In genomic region chr12:96513681-96514080, GRCh38 we compare ENCODE assay signal across 14 cellular contexts. TPM values are rescaled to one million over a fixed set of nuclear protein-coding genes. Genes with fewer than 3 reads are reported as not detected.
DNase-seq lines count a peak whose midpoint lies in the region; ATAC-seq, FAIRE-seq and TF ChIP-seq lines count a peak whose summit lies in the region.
"Had no signal": no experiment of that assay in that cellular context is flagged by ENCODE, and none has a peak within 500 bp of the region (broad histone marks: within the 10 kb centered on the region; RNA-seq: fewer than 3 reads in every experiment).

No MANE protein-coding gene starts in this region.

- TF ChIP-seq POLR2A in GM12892 (IDR thresholded peaks at IDR 0.05; ENCODE audit: low read depth, low read length) = no peak

- no peak overlapping the region for H3K4me3 Mint-ChIP-seq in endothelial cell (ENCODE audit: unreplicated experiment)
- H3K4me3 Mint-ChIP-seq: CD8-positive, alpha-beta memory T cell; H9 had no signal

- H2AFZ ChIP-seq in GM23248 = peak overlapping the region; percentile 88
- H2AFZ ChIP-seq: PC-9 had no signal

- H3K9me3 ChIP-seq in GM23248 (ENCODE audit: low read depth) (no peaks in the 10 kb centered on the region), subcutaneous abdominal adipose tissue (ENCODE audit: control insufficient read depth in 5 of 5, low read length in 5 of 5) (no peaks in the 10 kb centered on the region), psoas muscle (no peaks in the 10 kb centered on the region)

- H4K20me1 ChIP-seq in GM23248 (ENCODE audit: insufficient read depth) = no peaks in the 10 kb centered on the region

- in situ Hi-C loops in GM23248 (cut with MboI) = loop anchor here (25.0 kb wide), 1 partner anchor 301 kb away; no protein-coding TSS in a partner anchor

- WGBS in GM23248 (ENCODE audit: low coverage in 1 of 2, low lambda C conversion rate in 2 of 2, missing lambda C conversion rate in 2 of 2), 2 experiments = 48 to 54% methylated on average over 4 of the region's 4 CpGs
- 59 to 65% (median 62%) methylated on average over 4 of the region's 4 CpGs for WGBS in psoas muscle, 3 donors

- H3K27ac ChIP-seq in GM23248 (0 out of 2 replicates have a peak overlapping the region, but pooled peaks have one; percentile 1), subcutaneous abdominal adipose tissue (ENCODE audit: low read depth, low read length) (peak overlapping the region; percentile 9), psoas muscle (no peak overlapping the region)
- H3K27ac ChIP-seq: PC-9 had no signal

- H3K9ac ChIP-seq in GM23248 = no peak overlapping the region
- no peak overlapping the region for H3K9ac ChIP-seq in subcutaneous abdominal adipose tissue (ENCODE audit: low read length in 5 of 5)

- no peak for TF ChIP-seq CTCF in endothelial cell (IDR thresholded peaks at IDR 0.05; ENCODE audit: unreplicated experiment)
- TF ChIP-seq CTCF in psoas muscle (IDR thresholded peaks at IDR 0.05) = no peak

- intact Hi-C loops in psoas muscle (cut with DNase I) = loop anchor here (5.0 to 10.0 kb wide), 3 partner anchors 109 to 449 kb away; partner anchors contain the start of gene CDK17 (in 1 of the 2)

- no peaks in the 10 kb centered on the region for H3K27me3 Mint-ChIP-seq in endothelial cell (ENCODE audit: unreplicated experiment)
- H3K27me3 Mint-ChIP-seq: CD8-positive, alpha-beta memory T cell had no signal

- peaks cover 20% of the 10 kb centered on the region for H3K4me1 Mint-ChIP-seq in endothelial cell (ENCODE audit: unreplicated experiment)

- H3K4me2 ChIP-seq in GM23248 (ENCODE audit: unreplicated experiment) = peak overlapping the region; percentile 46
- H3K4me2 ChIP-seq: PC-9 had no signal

- peaks cover 15% of the 10 kb centered on the region for H3K4me1 ChIP-seq in GM23248 (ENCODE audit: insufficient read depth)
- H3K4me1 ChIP-seq in subcutaneous abdominal adipose tissue (ENCODE audit: control insufficient read depth in 5 of 5, insufficient read depth in 5 of 5, low read length in 5 of 5) = peaks cover 0 to 24% (median 13%) of the 10 kb centered on the region in 5 donors
- no peaks in the 10 kb centered on the region for H3K4me1 ChIP-seq in psoas muscle

- peak; percentile 44 for DNase-seq in GM23248
- DNase-seq in endothelial cell (ENCODE audit: low spot score) = no peak
- DNase-seq in left kidney (ENCODE audit: low read depth, low spot score) = peak; percentile 45
- no peak for DNase-seq in NCI-H226
- no peak for DNase-seq in GM12892 (ENCODE audit: insufficient read length)
- no peak for DNase-seq in psoas muscle
- DNase-seq: CD8-positive, alpha-beta memory T cell; DMS 273 treated with DMSO at 0.1 percent for 48 hours; H9; NCI-H146; NCI-H748 treated with DMSO at 0.1 percent for 48 hours; PC-9 had no signal

- H3K27ac Mint-ChIP-seq in endothelial cell (ENCODE audit: unreplicated experiment) = peak overlapping the region; percentile 19
- H3K27ac Mint-ChIP-seq: CD8-positive, alpha-beta memory T cell had no signal

- H3K9me2 ChIP-seq in GM23248 (ENCODE audit: insufficient read depth) = no peaks in the 10 kb centered on the region

- no peaks in the 10 kb centered on the region for H3K27me3 ChIP-seq in GM23248 (replicated peaks; ENCODE audit: insufficient read depth)
- H3K27me3 ChIP-seq in subcutaneous abdominal adipose tissue (ENCODE audit: control insufficient read depth in 5 of 5, insufficient read depth in 4 of 5, low read length in 5 of 5) = no peaks in the 10 kb centered on the region
- H3K27me3 ChIP-seq in psoas muscle (ENCODE audit: insufficient read depth in 3 of 3, low read length in 2 of 3) = no peaks in the 10 kb centered on the region

- ATAC-seq in psoas muscle = no peak

- H3F3A ChIP-seq in GM23248 (ENCODE audit: insufficient read depth) = no peaks in the 10 kb centered on the region

- H3K36me3 Mint-ChIP-seq in endothelial cell (ENCODE audit: low read depth, unreplicated experiment) = no peaks in the 10 kb centered on the region

- FAIRE-seq in GM12892 (lab: Jason Lieb, UNC) = no peak

- H3K79me2 ChIP-seq in GM23248 (ENCODE audit: insufficient read depth) = no peaks in the 10 kb centered on the region; the same call in 1 of the 2 replicates

- H3K36me3 ChIP-seq in GM23248 (ENCODE audit: low read depth) = no peaks in the 10 kb centered on the region
- H3K36me3 ChIP-seq in subcutaneous abdominal adipose tissue (ENCODE audit: control insufficient read depth in 5 of 5, insufficient read depth in 5 of 5, low read length in 5 of 5) = no peaks in the 10 kb centered on the region
- no peaks in the 10 kb centered on the region for H3K36me3 ChIP-seq in psoas muscle (ENCODE audit: insufficient read depth in 1 of 2, low read depth in 1 of 2)

- no peaks in the 10 kb centered on the region for H3K9me3 Mint-ChIP-seq in endothelial cell (ENCODE audit: unreplicated experiment)
- H3K9me3 Mint-ChIP-seq: CD8-positive, alpha-beta memory T cell; H9 had no signal

- H3K4me3 ChIP-seq in GM23248 (no peak overlapping the region), subcutaneous abdominal adipose tissue (ENCODE audit: low read depth in 1 of 5, low read length in 5 of 5) (no peak overlapping the region), psoas muscle (no peak overlapping the region)
- H3K4me3 ChIP-seq: PC-9 had no signal

RNA-seq across cellular contexts. Expression of gene CFAP54, which starts 24.3 kb away (rescaled TPM):
- total RNA-seq in GM23248 (2014; rRNA removed; shearing (Covaris generic)) = 0.32 and 2.0 TPM in 2 replicates
- 1.0 and 1.2 TPM in 2 replicates for polyA plus RNA-seq in GM23248 (2016; fragmentation: Nextera tagmentation; extraction: Ambion mirVana)
- total RNA-seq in endothelial cell (ENCODE audit: unreplicated experiment) = 2.5 TPM
- 1.1 TPM for polyA plus RNA-seq in GM12892 (2012; ENCODE audit: missing spikeins)
- under 1 TPM in 2 of 4 donors, not detected in 2; 0.13 to 0.14 TPM for total RNA-seq in psoas muscle
- under 1 TPM in 2 of 3 donors, not detected in 1; 0.03 to 0.04 TPM for polyA plus RNA-seq in psoas muscle
- total RNA-seq: HT-29 had no signal

Comparison
In these comparisons a context has a peak if more than half of its experiments do, and no peak if none do; other contexts are left out.
1. DNase-seq: peak in GM23248 (single experiment) and left kidney (single experiment); none in endothelial cell (single experiment), NCI-H226 (single experiment), GM12892 (single experiment) and psoas muscle (0 of 2).